In the genomic region with DNA sequence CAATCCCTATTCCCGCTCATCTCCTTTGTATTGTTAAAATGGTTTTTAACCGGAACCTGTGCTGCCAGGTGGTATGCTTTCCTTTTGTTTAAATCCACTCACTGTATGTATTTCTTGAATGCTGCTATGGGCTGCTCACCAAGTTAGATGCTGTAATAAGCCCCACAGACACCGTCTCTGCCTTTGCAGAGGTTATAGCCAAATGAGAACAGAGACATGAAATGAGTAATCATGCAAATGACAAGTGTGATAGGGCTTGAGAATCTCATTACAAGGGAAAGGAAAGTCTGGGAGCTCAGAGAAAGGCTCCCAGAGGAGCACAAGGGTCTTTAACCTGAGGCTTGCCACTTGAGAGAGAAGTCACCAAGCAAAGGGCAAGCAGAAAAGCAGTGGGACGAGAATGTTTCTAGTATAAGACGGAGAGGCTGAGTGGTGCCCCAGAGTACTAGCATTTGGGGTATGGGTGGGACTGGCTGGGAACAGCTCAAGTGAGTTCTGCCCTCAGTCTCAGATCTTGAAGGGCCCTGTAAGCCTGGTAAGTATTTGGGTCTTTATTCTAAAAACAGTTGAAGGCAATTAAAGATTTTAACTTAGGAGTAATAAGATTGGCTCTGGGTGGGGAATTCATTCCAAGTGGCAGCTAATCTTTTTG, we compare ENCODE assay signal across 18 cellular contexts.
A peak's percentile ranks its signal among the peaks of the same experiment; 100 is the strongest.
DNase-seq lines count a peak whose midpoint lies in the region; ATAC-seq, FAIRE-seq and TF ChIP-seq lines count a peak whose summit lies in the region.
"Had no signal": no experiment of that assay in that cellular context is flagged by ENCODE, and none has a peak within 500 bp of the region (broad histone marks: within the 10 kb centered on the region; RNA-seq: fewer than 3 reads in every experiment).

No MANE protein-coding gene starts in this region.

- H3K27ac ChIP-seq in GM12878 (ENCODE audit: control insufficient read depth, insufficient read depth) (no peak overlapping the region), upper lobe of left lung (no peak overlapping the region)
- H3K27ac ChIP-seq: GM23248 had no signal

- TF ChIP-seq EP300 in GM12878 (IDR thresholded peaks at IDR 0.05; ENCODE audit: borderline replicate concordance in 1 of 2, control insufficient read depth in 1 of 2, low read depth in 2 of 2, low read length in 2 of 2) = no peak
- TF ChIP-seq EP300 in upper lobe of left lung (IDR thresholded peaks at IDR 0.05) = no peak

- TF ChIP-seq POLR2A in GM12878 (IDR thresholded peaks at IDR 0.05; ENCODE audit: low read depth, low read length) = no peak
- TF ChIP-seq POLR2A in upper lobe of left lung (IDR thresholded peaks at IDR 0.05) = no peak

- no peaks in the 10 kb centered on the region for H4K20me1 ChIP-seq in GM12878 (ENCODE audit: control insufficient read depth, insufficient read depth)

- TF ChIP-seq CTCF in GM12878 (IDR thresholded peaks at IDR 0.05 in 2 of 3, conservative IDR thresholded peaks at IDR 0.05 in 1 of 3; ENCODE audit: control insufficient read depth in 2 of 3, extremely low read depth in 1 of 3, insufficient read depth in 1 of 3, low read depth in 3 of 3, low read length in 3 of 3) (no peak), upper lobe of left lung (IDR thresholded peaks at IDR 0.05) (no peak)

- H3K9me3 ChIP-seq in GM12878 (replicated peaks; ENCODE audit: control insufficient read depth, insufficient read depth, low read length) = no peaks in the 10 kb centered on the region
- no peaks in the 10 kb centered on the region for H3K9me3 ChIP-seq in upper lobe of left lung

- 3% methylated on average over 5 of the region's 5 CpGs for WGBS in GM12878 (ENCODE audit: insufficient coverage, insufficient replicate concordance, low lambda C conversion rate, missing lambda C conversion rate)
- WGBS in upper lobe of left lung, 2 donors = 91 to 93% methylated on average over 5 of the region's 5 CpGs

- intact Hi-C loops in GM12878 (cut with micrococcal nuclease; ENCODE audit: unreplicated experiment) = loop anchor here (5.0 kb wide), 3 partner anchors 64 to 249 kb away; no protein-coding TSS in a partner anchor

- ATAC-seq in GM18870 (IDR thresholded peaks at IDR 0.05; ENCODE audit: unreplicated experiment) = peak; percentile 85
- peak; percentile 64 for ATAC-seq in GM21786 (IDR thresholded peaks at IDR 0.05; ENCODE audit: unreplicated experiment)
- ATAC-seq in HG03432 (IDR thresholded peaks at IDR 0.05; ENCODE audit: unreplicated experiment) = peak; percentile 91
- ATAC-seq in GM12878 = peak; percentile 83
- no peak for ATAC-seq in upper lobe of left lung (ENCODE audit: low FRiP score in 2 of 2)
- ATAC-seq: esophagus mucosa, T-helper 17 cell had no signal

- H3K27me3 ChIP-seq in GM12878 (replicated peaks in 1 of 2; ENCODE audit: control insufficient read depth in 2 of 2, insufficient read depth in 2 of 2, low read length in 1 of 2) (no peaks in the 10 kb centered on the region), upper lobe of left lung (no peaks in the 10 kb centered on the region)

- no TSS peak for BruUV-seq in GM12878 (replicated peaks; lab: Mats Ljungman, UMichigan)

- H3K4me3 ChIP-seq in GM12878 (no peak overlapping the region), upper lobe of left lung (no peak overlapping the region)
- H3K4me3 ChIP-seq: GM23248 had no signal

- no peak overlapping the region for H2AFZ ChIP-seq in GM12878 (ENCODE audit: control insufficient read depth, low read depth, low read length)
- H2AFZ ChIP-seq: GM23248 had no signal

- CTCF ChIA-PET in GM12878 (lab: Yijun Ruan, JAX) = interaction anchor here (1.4 to 2.3 kb wide), 4 partner anchors 11 to 63 kb away, joined by 3 to 15 read pairs (median 4); no protein-coding TSS in a partner anchor

- H3K36me3 ChIP-seq in GM12878 (ENCODE audit: control insufficient read depth in 2 of 2, insufficient read depth in 2 of 2, low read length in 1 of 2) (no peaks in the 10 kb centered on the region), upper lobe of left lung (no peaks in the 10 kb centered on the region)

- no peak overlapping the region for H3K4me2 ChIP-seq in GM12878 (ENCODE audit: control insufficient read depth, insufficient read depth)

- in situ Hi-C loops in GM12878 (cut with MboI) = no loop called here

- no peaks in the 10 kb centered on the region for H3K79me2 ChIP-seq in GM12878 (ENCODE audit: control insufficient read depth, insufficient read depth, low read length)

- SMC1A ChIA-PET in GM12878 (lab: Charles Lee; ENCODE audit: uncharacterized antibody, unreplicated experiment) = interaction anchor here (0.9 to 2.4 kb wide), 7 partner anchors 14 to 115 kb away, joined by 3 to 8 read pairs (median 4); a partner anchor contains a TSS

- no peak for DNase-seq in GM12878 (ENCODE audit: low read depth, low spot score)
- no peak for DNase-seq in NCI-H510A treated with DMSO at 0.1 percent for 48 hours (lab: John Stamatoyannopoulos, UW)
- DNase-seq in hypothalamus (lab: John Stamatoyannopoulos, UW) = no peak
- DNase-seq in activated CD8-positive, alpha-beta memory T cell treated with anti-CD3 and anti-CD28 coated beads, Interleukin-2, amount 50 U/mL, for 48 hours = no peak
- DNase-seq in upper lobe of left lung = no peak
- DNase-seq: activated CD4-positive, alpha-beta T cell treated with anti-CD3 and anti-CD28 coated beads, Interleukin-2, amount 50 U/mL, for 48 hours; activated naive CD4-positive, alpha-beta T cell treated with Interleukin-2 at 50 U/mL for 16 hours; CD4-positive, alpha-beta T cell; midbrain; NCI-H1092 treated with DMSO at 0.1 percent for 48 hours; stimulated activated CD4-positive, alpha-beta T cell treated with anti-CD3 and anti-CD28 coated beads, Interleukin-2, amount 100 ng/mL, for 48 hours; T-helper 17 cell had no signal

- H3K4me1 ChIP-seq in GM12878 (ENCODE audit: control insufficient read depth, insufficient read depth, low read length) (no peaks in the 10 kb centered on the region), upper lobe of left lung (no peaks in the 10 kb centered on the region)

- RAD21 ChIA-PET in GM12878 (lab: Charles Lee; ENCODE audit: unreplicated experiment) = interaction anchor here (1.2 to 2.1 kb wide), 4 partner anchors 18 to 63 kb away, joined by 3 to 9 read pairs (median 5); no protein-coding TSS in a partner anchor

- POLR2A ChIA-PET in GM12878 (lab: Charles Lee) = no interaction called here

- no peak overlapping the region for H3K9ac ChIP-seq in GM12878 (ENCODE audit: control insufficient read depth, insufficient read depth, low read length)
- H3K9ac ChIP-seq: GM23248 had no signal

- FAIRE-seq in GM12878 (lab: Jason Lieb, UNC) = no peak
- FAIRE-seq: HTR-8/SVneo had no signal

- no peak for TF ChIP-seq RAD21 in GM12878 (IDR thresholded peaks at IDR 0.05; ENCODE audit: insufficient read depth, low read depth, low read length)

TF ChIP-seq in GM12878, 131 proteins besides CTCF, POLR2A, EP300 and RAD21:
- TF ChIP-seq, protein P1, sequence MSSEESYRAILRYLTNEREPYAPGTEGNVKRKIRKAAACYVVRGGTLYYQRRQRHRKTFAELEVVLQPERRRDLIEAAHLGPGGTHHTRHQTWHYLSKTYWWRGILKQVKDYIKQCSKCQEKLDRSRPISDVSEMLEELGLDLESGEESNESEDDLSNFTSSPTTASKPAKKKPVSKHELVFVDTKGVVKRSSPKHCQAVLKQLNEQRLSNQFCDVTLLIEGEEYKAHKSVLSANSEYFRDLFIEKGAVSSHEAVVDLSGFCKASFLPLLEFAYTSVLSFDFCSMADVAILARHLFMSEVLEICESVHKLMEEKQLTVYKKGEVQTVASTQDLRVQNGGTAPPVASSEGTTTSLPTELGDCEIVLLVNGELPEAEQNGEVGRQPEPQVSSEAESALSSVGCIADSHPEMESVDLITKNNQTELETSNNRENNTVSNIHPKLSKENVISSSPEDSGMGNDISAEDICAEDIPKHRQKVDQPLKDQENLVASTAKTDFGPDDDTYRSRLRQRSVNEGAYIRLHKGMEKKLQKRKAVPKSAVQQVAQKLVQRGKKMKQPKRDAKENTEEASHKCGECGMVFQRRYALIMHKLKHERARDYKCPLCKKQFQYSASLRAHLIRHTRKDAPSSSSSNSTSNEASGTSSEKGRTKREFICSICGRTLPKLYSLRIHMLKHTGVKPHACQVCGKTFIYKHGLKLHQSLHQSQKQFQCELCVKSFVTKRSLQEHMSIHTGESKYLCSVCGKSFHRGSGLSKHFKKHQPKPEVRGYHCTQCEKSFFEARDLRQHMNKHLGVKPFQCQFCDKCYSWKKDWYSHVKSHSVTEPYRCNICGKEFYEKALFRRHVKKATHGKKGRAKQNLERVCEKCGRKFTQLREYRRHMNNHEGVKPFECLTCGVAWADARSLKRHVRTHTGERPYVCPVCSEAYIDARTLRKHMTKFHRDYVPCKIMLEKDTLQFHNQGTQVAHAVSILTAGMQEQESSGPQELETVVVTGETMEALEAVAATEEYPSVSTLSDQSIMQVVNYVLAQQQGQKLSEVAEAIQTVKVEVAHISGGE (CRISPR knock-in tag; IDR thresholded peaks at IDR 0.05) = no peak
- TF ChIP-seq MEF2B (IDR thresholded peaks at IDR 0.05; ENCODE audit: partially characterized antibody, poor library complexity, severe bottlenecking) = peak; percentile 34
- peak; percentile 74 for TF ChIP-seq IRF4 (IDR thresholded peaks at IDR 0.05; ENCODE audit: low read depth, low read length)
- 0 out of 2 replicates have a peak, but pooled peaks have one; percentile 17 for TF ChIP-seq MTA2 (IDR thresholded peaks at IDR 0.05; ENCODE audit: low read depth)
- TF ChIP-seq JUND (IDR thresholded peaks at IDR 0.05; ENCODE audit: low read depth, low read length) = 0 out of 2 replicates have a peak, but pooled peaks have one; percentile 11
- peak; percentile 78; the same call in 1 of the 3 replicates for TF ChIP-seq POU2F2 (IDR thresholded peaks at IDR 0.05; ENCODE audit: borderline replicate concordance, low read depth, low read length)
- TF ChIP-seq LARP7 (IDR thresholded peaks at IDR 0.05) = no peak
- peak in 1 of 2 experiments; percentile 15; a peak in 1 of 4 replicates for TF ChIP-seq BHLHE40 (IDR thresholded peaks at IDR 0.05; ENCODE audit: borderline replicate concordance in 1 of 2, low read depth in 2 of 2, low read length in 1 of 2)
- 0 out of 2 replicates have a peak, but pooled peaks have one; percentile 21 for TF ChIP-seq BCL11A (IDR thresholded peaks at IDR 0.05; ENCODE audit: low read depth, low read length)
- TF ChIP-seq DPF2 (IDR thresholded peaks at IDR 0.05) = no peak

Comparison
In these comparisons a context has a peak if more than half of its experiments do, and no peak if none do; other contexts are left out.
1. ATAC-seq: peak in GM18870 (single experiment), GM21786 (single experiment), HG03432 (single experiment) and GM12878 (single experiment); none in upper lobe of left lung (0 of 2).